Comparison of ENCODE assay signal across 8 cellular contexts in genomic region chr20:31547720-31548298, GRCh38.
DNase-seq lines count a peak whose midpoint lies in the region; ATAC-seq and TF ChIP-seq lines count a peak whose summit lies in the region.

No MANE protein-coding gene starts in this region.

- peaks cover 98% of the 10 kb centered on the region for H3K36me3 ChIP-seq in BLaER1

- peaks cover 13 to 17% of the 10 kb centered on the region in 2 donors for H3K4me1 Mint-ChIP-seq in effector memory CD8-positive, alpha-beta T cell (ENCODE audit: low read depth in 2 of 2)
- H3K4me1 Mint-ChIP-seq in nephron, result peaks cover 24% of the 10 kb centered on the region

- H3K27me3 Mint-ChIP-seq in effector memory CD8-positive, alpha-beta T cell, result no peaks in the 10 kb centered on the region
- H3K27me3 Mint-ChIP-seq in nephron (ENCODE audit: low read depth), result no peaks in the 10 kb centered on the region

- no peak for TF ChIP-seq POLR2A in NB4 (IDR thresholded peaks at IDR 0.05; ENCODE audit: extremely low read depth, insufficient read length)

- H3K4me1 ChIP-seq in BLaER1, result peaks cover 7% of the 10 kb centered on the region

- H3K27me3 ChIP-seq in BLaER1, result no peaks in the 10 kb centered on the region

- H3K27ac ChIP-seq in BLaER1, result peak overlapping the region; percentile 89

- H3K9me3 ChIP-seq in BLaER1, result no peaks in the 10 kb centered on the region

- H4K20me1 ChIP-seq in BLaER1, result peaks cover 5% of the 10 kb centered on the region; the same call in 1 of the 2 replicates

- H3K9me3 Mint-ChIP-seq in effector memory CD8-positive, alpha-beta T cell, result no peaks in the 10 kb centered on the region
- H3K9me3 Mint-ChIP-seq in nephron, result no peaks in the 10 kb centered on the region

- TF ChIP-seq CTCF in NB4 (IDR thresholded peaks at IDR 0.05; ENCODE audit: low read depth, low read length) (no peak), nephron (IDR thresholded peaks at IDR 0.05; ENCODE audit: unreplicated experiment in 3 of 3) (no peak)

- H3K4me3 Mint-ChIP-seq in effector memory CD8-positive, alpha-beta T cell, result peak overlapping the region; percentile 78 to 89
- H3K4me3 Mint-ChIP-seq in nephron, result peak overlapping the region; percentile 90 to 99 (median 95)

- H3K36me3 Mint-ChIP-seq in effector memory CD8-positive, alpha-beta T cell (ENCODE audit: insufficient read depth), result peaks cover 58% of the 10 kb centered on the region
- H3K36me3 Mint-ChIP-seq in nephron (ENCODE audit: low read depth), result peaks cover 47% of the 10 kb centered on the region

- peak overlapping the region; percentile 96 to 97 for H3K27ac Mint-ChIP-seq in effector memory CD8-positive, alpha-beta T cell
- H3K27ac Mint-ChIP-seq in nephron, result peak overlapping the region; percentile 100

- DNase-seq in NB4 (ENCODE audit: low read depth) (no peak), NK-92 (lab: John Stamatoyannopoulos, UW; ENCODE audit: unreplicated experiment) (no peak), NCI-H526 (lab: John Stamatoyannopoulos, UW) (no peak)
- no peak for DNase-seq in effector memory CD8-positive, alpha-beta T cell

- peak overlapping the region; percentile 65 for H3K4me2 ChIP-seq in BLaER1

- H3K9ac ChIP-seq in BLaER1, result peak overlapping the region; percentile 85

- ATAC-seq in effector memory CD8-positive, alpha-beta T cell (replicated peaks), result no peak
- no peak for ATAC-seq in HG03097 (IDR thresholded peaks at IDR 0.05; ENCODE audit: low FRiP score, unreplicated experiment)
- ATAC-seq in GM18502 (IDR thresholded peaks at IDR 0.05; ENCODE audit: poor library complexity, unreplicated experiment), result no peak

- H3K4me3 ChIP-seq in BLaER1 (peak overlapping the region; percentile 70), NB4 (ENCODE audit: low read depth, low read length) (peak overlapping the region; percentile 98)
